In genomic region chr2:241279413-241279812, GRCh38 we compare ENCODE assay signal across 2 cellular contexts.
TF ChIP-seq lines count a peak whose summit lies in the region.

No MANE protein-coding gene starts in this region.

TF ChIP-seq in K562, 482 proteins besides CTCF, POLR2A, EP300 and RAD21 (continues in another document):
- TF ChIP-seq PHF20 (IDR thresholded peaks at IDR 0.05; ENCODE audit: partially characterized antibody), result no peak
- no peak for TF ChIP-seq FOXJ3 (CRISPR knock-in tag; IDR thresholded peaks at IDR 0.05)
- no peak for TF ChIP-seq YY1 (IDR thresholded peaks at IDR 0.05; ENCODE audit: borderline replicate concordance in 1 of 3, control insufficient read depth in 1 of 3, extremely low read depth in 1 of 3, insufficient read depth in 3 of 3, insufficient read length in 1 of 3, insufficient replicate concordance in 2 of 3, low read depth in 1 of 3, low read length in 2 of 3)
- TF ChIP-seq ZNF592 (IDR thresholded peaks at IDR 0.05), result peak; percentile 78; the same call in 1 of the 2 replicates
- TF ChIP-seq ZFX (CRISPR knock-in tag; IDR thresholded peaks at IDR 0.05), result 0 out of 2 replicates have a peak, but pooled peaks have one; percentile 19
- no peak for TF ChIP-seq RBM25 (IDR thresholded peaks at IDR 0.05; ENCODE audit: low read depth, low read length, severe bottlenecking)
- TF ChIP-seq CEBPB (tag; IDR thresholded peaks at IDR 0.05), result peak; percentile 96
- TF ChIP-seq CXXC5 (CRISPR knock-in tag; IDR thresholded peaks at IDR 0.05), result 0 out of 2 replicates have a peak, but pooled peaks have one; percentile 47
- TF ChIP-seq HDAC2 (IDR thresholded peaks at IDR 0.05), result peak; percentile 29; the same call in 1 of the 2 replicates
- TF ChIP-seq CBFA2T2 (conservative IDR thresholded peaks at IDR 0.05), result no peak
- TF ChIP-seq MTA3 (IDR thresholded peaks at IDR 0.05; ENCODE audit: borderline replicate concordance), result 0 out of 2 replicates have a peak, but pooled peaks have one; percentile 17
- no peak for TF ChIP-seq GTF2B (IDR thresholded peaks at IDR 0.05; ENCODE audit: extremely low read depth, insufficient read length)
- peak; percentile 94 for TF ChIP-seq CEBPG (CRISPR knock-in tag; IDR thresholded peaks at IDR 0.05)
- peak; percentile 95 to 97 for TF ChIP-seq CEBPG (tag; conservative IDR thresholded peaks at IDR 0.05 in 1 of 2, IDR thresholded peaks at IDR 0.05 in 1 of 2)
- TF ChIP-seq ZNF668 (CRISPR knock-in tag; IDR thresholded peaks at IDR 0.05), result 0 out of 2 replicates have a peak, but pooled peaks have one; percentile 54
- TF ChIP-seq, protein P1, sequence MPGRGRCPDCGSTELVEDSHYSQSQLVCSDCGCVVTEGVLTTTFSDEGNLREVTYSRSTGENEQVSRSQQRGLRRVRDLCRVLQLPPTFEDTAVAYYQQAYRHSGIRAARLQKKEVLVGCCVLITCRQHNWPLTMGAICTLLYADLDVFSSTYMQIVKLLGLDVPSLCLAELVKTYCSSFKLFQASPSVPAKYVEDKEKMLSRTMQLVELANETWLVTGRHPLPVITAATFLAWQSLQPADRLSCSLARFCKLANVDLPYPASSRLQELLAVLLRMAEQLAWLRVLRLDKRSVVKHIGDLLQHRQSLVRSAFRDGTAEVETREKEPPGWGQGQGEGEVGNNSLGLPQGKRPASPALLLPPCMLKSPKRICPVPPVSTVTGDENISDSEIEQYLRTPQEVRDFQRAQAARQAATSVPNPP (IDR thresholded peaks at IDR 0.05; ENCODE audit: borderline replicate concordance, insufficient read depth, insufficient read length), result no peak
- no peak for TF ChIP-seq RB1 (IDR thresholded peaks at IDR 0.05; ENCODE audit: low read depth)
- TF ChIP-seq EP400 (IDR thresholded peaks at IDR 0.05), result peak; percentile 75
- TF ChIP-seq L3MBTL2 (IDR thresholded peaks at IDR 0.05), result peak; percentile 80
- TF ChIP-seq ZNF551 (CRISPR knock-in tag; IDR thresholded peaks at IDR 0.05), result no peak
- no peak for TF ChIP-seq RHOXF2B (CRISPR knock-in tag; conservative IDR thresholded peaks at IDR 0.05)
- no peak for TF ChIP-seq ID3 (CRISPR knock-in tag; IDR thresholded peaks at IDR 0.05)
- TF ChIP-seq ID3 (tag; IDR thresholded peaks at IDR 0.05), result peak; percentile 78; the same call in 1 of the 2 replicates
- no peak for TF ChIP-seq SIN3A (IDR thresholded peaks at IDR 0.05; ENCODE audit: borderline replicate concordance in 2 of 2, control insufficient read depth in 1 of 2, low read depth in 2 of 2, low read length in 2 of 2)
- TF ChIP-seq ZNF134 (CRISPR knock-in tag; conservative IDR thresholded peaks at IDR 0.05), result no peak
- TF ChIP-seq SETDB1 (IDR thresholded peaks at IDR 0.05; ENCODE audit: low read length), result no peak
- no peak for TF ChIP-seq ZNF584 (CRISPR knock-in tag; IDR thresholded peaks at IDR 0.05; ENCODE audit: low read depth)

TF ChIP-seq in liver, 16 proteins besides CTCF, POLR2A, EP300 and RAD21:
- TF ChIP-seq ATF3 (IDR thresholded peaks at IDR 0.05) (peak; percentile 73), YY1 (IDR thresholded peaks at IDR 0.05) (no peak)
